In the genomic region with DNA sequence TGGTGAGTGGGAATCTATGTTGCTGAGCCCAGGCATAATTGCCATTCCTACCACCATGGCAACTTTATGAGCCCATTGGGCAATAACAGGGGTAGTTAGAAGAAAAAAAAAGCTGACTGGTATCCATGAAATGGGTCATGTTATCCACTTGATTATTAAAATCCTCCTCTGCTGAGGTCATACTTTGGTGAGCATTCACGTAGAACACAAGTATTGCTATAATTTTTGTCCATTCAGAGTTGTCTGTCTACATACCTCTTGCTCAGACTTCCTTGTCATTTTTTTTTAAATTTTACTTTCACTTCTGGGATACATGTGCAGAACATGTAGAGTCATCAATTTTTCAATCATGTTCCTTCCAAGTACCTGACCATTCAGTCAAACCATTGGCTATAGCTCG, we compare ENCODE assay signal across 21 cellular contexts.
"Had no signal": no experiment of that assay in that cellular context is flagged by ENCODE, and none has a peak within 500 bp of the region (broad histone marks: within the 10 kb centered on the region; RNA-seq: fewer than 3 reads in every experiment).

No MANE protein-coding gene starts in this region.

- H3K4me2 ChIP-seq: SK-N-SH had no signal

- ATAC-seq: Panc1, PC-3 had no signal

- H3K9ac ChIP-seq: SK-N-SH had no signal

- H3K9me3 ChIP-seq: SK-N-SH had no signal

- H3K27ac ChIP-seq: HL-60, RWPE1 had no signal

- DNase-seq: KBM-7, MV-4-11, NCI-H1048, NCI-H1105 treated with DMSO at 0.1 percent for 48 hours, NCI-H1417 treated with DMSO at 0.1 percent for 48 hours, NCI-H146, NCI-H1694 treated with DMSO at 0.1 percent for 48 hours, NCI-H2029, NCI-H2081 treated with DMSO at 0.1 percent for 48 hours, NCI-H2171, NCI-H226, NCI-H446, NCI-H510A, NCI-H524 treated with DMSO at 0.1 percent for 48 hours, NCI-H774, PC-3, SHP77, SK-N-SH had no signal
